2 cellular contexts compared by ENCODE assay signal in genomic region chr16:3028716-3029319, GRCh38.
TF ChIP-seq lines count a peak whose summit lies in the region.

No MANE protein-coding gene starts in this region.

TF ChIP-seq in IMR-90, 13 proteins besides CTCF, POLR2A, EP300 and RAD21:
- TF ChIP-seq RCOR1 (IDR thresholded peaks at IDR 0.05; ENCODE audit: insufficient replicate concordance, low read length), result no peak
- TF ChIP-seq RFX5 (IDR thresholded peaks at IDR 0.05; ENCODE audit: low read depth, low read length), result no peak
- no peak for TF ChIP-seq CHD1 (IDR thresholded peaks at IDR 0.05; ENCODE audit: low read depth, low read length)
- no peak for TF ChIP-seq ELK1 (IDR thresholded peaks at IDR 0.05; ENCODE audit: borderline replicate concordance, low read depth, low read length)
- no peak for TF ChIP-seq CEBPB (IDR thresholded peaks at IDR 0.05; ENCODE audit: low read depth, low read length)
- TF ChIP-seq BHLHE40 (IDR thresholded peaks at IDR 0.05; ENCODE audit: low read depth, low read length), result no peak
- no peak for TF ChIP-seq MAFK (IDR thresholded peaks at IDR 0.05; ENCODE audit: low read depth, low read length)
- TF ChIP-seq USF2 (IDR thresholded peaks at IDR 0.05; ENCODE audit: low read depth, low read length), result no peak
- TF ChIP-seq FOS (IDR thresholded peaks at IDR 0.05; ENCODE audit: low read depth, low read length), result no peak
- no peak for TF ChIP-seq MXI1 (IDR thresholded peaks at IDR 0.05; ENCODE audit: borderline replicate concordance, low read depth, low read length)
- no peak for TF ChIP-seq MAZ (IDR thresholded peaks at IDR 0.05; ENCODE audit: borderline replicate concordance, low read depth, low read length)
- no peak for TF ChIP-seq SMC3 (IDR thresholded peaks at IDR 0.05; ENCODE audit: low read depth, low read length)
- no peak for TF ChIP-seq NFE2L2 (IDR thresholded peaks at IDR 0.05; ENCODE audit: low read depth, low read length)

TF ChIP-seq in K562, 482 proteins besides CTCF, POLR2A, EP300 and RAD21:
- peak; percentile 96 for TF ChIP-seq BCOR (IDR thresholded peaks at IDR 0.05)
- peak; percentile 99 for TF ChIP-seq ZFP36 (IDR thresholded peaks at IDR 0.05; ENCODE audit: low read depth, low read length, partially characterized antibody)
- TF ChIP-seq TEAD2 (tag; IDR thresholded peaks at IDR 0.05), result no peak
- peak; percentile 73; the same call in 1 of the 2 replicates for TF ChIP-seq SMARCA5 (IDR thresholded peaks at IDR 0.05)
- no peak for TF ChIP-seq ZNF707 (CRISPR knock-in tag; conservative IDR thresholded peaks at IDR 0.05)
- TF ChIP-seq LARP7 (IDR thresholded peaks at IDR 0.05), result no peak
- 0 out of 2 replicates have a peak, but pooled peaks have one; percentile 9 for TF ChIP-seq STAG1 (CRISPR knock-in tag; IDR thresholded peaks at IDR 0.05; ENCODE audit: borderline replicate concordance)
- no peak for TF ChIP-seq TRIM24 (IDR thresholded peaks at IDR 0.05)
- TF ChIP-seq ZNF436 (CRISPR knock-in tag; IDR thresholded peaks at IDR 0.05), result peak; percentile 90
- peak in 1 of 2 experiments; percentile 61; a peak in 2 of 4 replicates for TF ChIP-seq KDM1A (IDR thresholded peaks at IDR 0.05)
- TF ChIP-seq GTF3C2 (IDR thresholded peaks at IDR 0.05; ENCODE audit: borderline replicate concordance, extremely low read depth, insufficient read length), result peak; percentile 25
- 0 out of 2 replicates have a peak, but pooled peaks have one; percentile 42 for TF ChIP-seq PTBP1 (IDR thresholded peaks at IDR 0.05; ENCODE audit: low read depth, low read length)
- TF ChIP-seq HDAC2 (IDR thresholded peaks at IDR 0.05), result peak; percentile 67; the same call in 1 of the 2 replicates
- TF ChIP-seq PATZ1 (CRISPR knock-in tag; IDR thresholded peaks at IDR 0.05; ENCODE audit: borderline replicate concordance), result no peak
- TF ChIP-seq ZBTB7A (IDR thresholded peaks at IDR 0.05; ENCODE audit: borderline replicate concordance, control insufficient read depth, low read depth, low read length), result 0 out of 2 replicates have a peak, but pooled peaks have one; percentile 7
